35 cellular contexts compared by ENCODE assay signal in the genomic region with DNA sequence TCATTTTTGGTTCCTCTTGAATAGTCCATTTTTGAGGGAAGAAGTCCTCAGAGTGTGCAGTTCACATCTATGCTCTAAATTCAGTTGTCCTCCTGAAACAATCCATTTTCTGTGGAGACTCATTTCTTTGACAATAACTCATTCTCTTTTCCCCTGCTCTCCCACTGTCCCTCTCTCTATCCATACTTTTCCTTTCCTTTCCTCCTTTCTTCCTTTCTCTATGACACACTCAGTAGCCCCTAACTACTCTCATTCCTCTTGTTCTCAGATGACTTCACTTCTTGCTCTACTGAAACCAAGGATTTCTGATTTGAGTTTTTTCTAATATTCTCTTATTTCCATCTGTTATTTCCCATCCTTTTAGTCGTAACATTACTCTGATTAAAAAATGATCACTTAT. TPM values are rescaled to one million over a fixed set of nuclear protein-coding genes. Genes with fewer than 3 reads are reported as not detected.
"Had no signal": no experiment of that assay in that cellular context is flagged by ENCODE, and none has a peak within 500 bp of the region (broad histone marks: within the 10 kb centered on the region; RNA-seq: fewer than 3 reads in every experiment).

No MANE protein-coding gene starts in this region.

- H3K36me3 Mint-ChIP-seq: activated CD8-positive, alpha-beta memory T cell treated with anti-CD3 and anti-CD28 coated beads, Interleukin-2, amount 10 ng/mL, durations not matched to agents 7 days and 5 days; activated naive CD4-positive, alpha-beta T cell treated with anti-CD3 and anti-CD28 coated beads, Interleukin-2, amount 10 ng/mL, durations not matched to agents 7 days and 5 days; activated naive CD4-positive, alpha-beta T cell treated with anti-CD3 and anti-CD28 coated beads, Interleukin-2, amount 50 U/mL, for 24 hours; activated naive CD8-positive, alpha-beta T cell treated with anti-CD3 and anti-CD28 coated beads, Interleukin-2, amount 10 ng/mL, durations not matched to agents 7 days and 5 days had no signal

- ATAC-seq: activated CD8-positive, alpha-beta memory T cell treated with anti-CD3 and anti-CD28 coated beads, Interleukin-2, amount 10 ng/mL, durations not matched to agents 7 days and 5 days; activated CD8-positive, alpha-beta T cell treated with anti-CD3 and anti-CD28 coated beads, Interleukin-2, amount 10 ng/mL, durations not matched to agents 7 days and 5 days; activated naive CD8-positive, alpha-beta T cell treated with anti-CD3 and anti-CD28 coated beads, Interleukin-2, amount 50 U/mL, for 24 hours had no signal

- H3K27me3 ChIP-seq: ascending aorta, cardiac muscle cell had no signal

- H3K36me3 ChIP-seq: ascending aorta, cardiac muscle cell had no signal

- H3K4me3 Mint-ChIP-seq: activated B cell treated with CpG ODN at 0.5 μM for 24 hours; activated CD4-positive, alpha-beta memory T cell treated with anti-CD3 and anti-CD28 coated beads, Interleukin-2, amount 10 ng/mL, durations not matched to agents 7 days and 5 days; activated CD4-positive, alpha-beta T cell treated with anti-CD3 and anti-CD28 coated beads, Interleukin-2, amount 10 ng/mL, durations not matched to agents 7 days and 5 days; activated CD8-positive, alpha-beta memory T cell treated with anti-CD3 and anti-CD28 coated beads, Interleukin-2, amount 10 ng/mL, durations not matched to agents 7 days and 5 days; activated CD8-positive, alpha-beta T cell treated with anti-CD3 and anti-CD28 coated beads, Interleukin-2, amount 10 ng/mL, durations not matched to agents 7 days and 5 days; activated naive CD4-positive, alpha-beta T cell treated with anti-CD3 and anti-CD28 coated beads, Interleukin-2, amount 10 ng/mL, durations not matched to agents 7 days and 5 days; activated naive CD4-positive, alpha-beta T cell treated with anti-CD3 and anti-CD28 coated beads, Interleukin-2, amount 50 U/mL, for 24 hours; activated naive CD8-positive, alpha-beta T cell; activated naive CD8-positive, alpha-beta T cell treated with anti-CD3 and anti-CD28 coated beads, Interleukin-2, amount 10 ng/mL, durations not matched to agents 7 days and 5 days; activated naive CD8-positive, alpha-beta T cell treated with anti-CD3 and anti-CD28 coated beads, Interleukin-2, amount 50 U/mL, for 24 hours; activated T-cell treated with anti-CD3 and anti-CD28 coated beads, Interleukin-2, amount 50 U/mL, for 24 hours; central memory CD8-positive, alpha-beta T cell; T-helper 1 cell treated with Interleukin-12 subunit alpha and Interleukin-12 subunit beta and Interleukin-4 antibody, amounts not matched to agents 30 μg/mL and 1 μg/mL, for 36 hours; T-helper 2 cell treated with Interferon-gamma antibody and Interleukin-4, amounts not matched to agents 5 μg/mL and 100 μg/mL, for 36 hours had no signal

- DNase-seq: activated B cell treated with CpG ODN at 0.5 μM for 24 hours; activated CD4-positive, alpha-beta memory T cell treated with anti-CD3 and anti-CD28 coated beads, Interleukin-2, amount 10 ng/mL, durations not matched to agents 7 days and 5 days; activated CD4-positive, alpha-beta T cell treated with anti-CD3 and anti-CD28 coated beads for 48 hours; activated CD4-positive, alpha-beta T cell treated with anti-CD3 and anti-CD28 coated beads, Interleukin-2, amount 10 ng/mL, durations not matched to agents 7 days and 5 days; activated CD4-positive, alpha-beta T cell treated with anti-CD3 and anti-CD28 coated beads, Interleukin-2, amount 50 U/mL, for 48 hours; activated CD4-positive, CD25-positive, alpha-beta regulatory T cell treated with anti-CD3 and anti-CD28 coated beads, Interleukin-2, amount 50 U/mL, for 72 hours; activated CD8-positive, alpha-beta memory T cell treated with anti-CD3 and anti-CD28 coated beads for 24 hours; activated CD8-positive, alpha-beta memory T cell treated with anti-CD3 and anti-CD28 coated beads, Interleukin-2, amount 10 ng/mL, durations not matched to agents 7 days and 5 days; activated CD8-positive, alpha-beta memory T cell treated with anti-CD3 and anti-CD28 coated beads, Interleukin-2, amount 50 U/mL, for 48 hours; activated CD8-positive, alpha-beta T cell treated with anti-CD3 and anti-CD28 coated beads, Interleukin-2, amount 10 ng/mL, durations not matched to agents 7 days and 5 days; activated effector memory CD4-positive, alpha-beta T cell treated with Interleukin-2 at 50 U/mL for 16 hours; activated gamma-delta T cell; activated naive CD4-positive, alpha-beta T cell treated with anti-CD3 and anti-CD28 coated beads, Interleukin-2, amount 10 ng/mL, durations not matched to agents 7 days and 5 days; activated naive CD4-positive, alpha-beta T cell treated with Interleukin-2 at 50 U/mL for 16 hours; activated naive CD8-positive, alpha-beta T cell treated with anti-CD3 and anti-CD28 coated beads, Interleukin-2, amount 10 ng/mL, durations not matched to agents 7 days and 5 days; activated naive CD8-positive, alpha-beta T cell treated with anti-CD3 and anti-CD28 coated beads, Interleukin-2, amount 50 U/mL, for 24 hours; activated T-cell treated with anti-CD3 and anti-CD28 coated beads, Interleukin-2, amount 50 U/mL, for 24 hours; activated T-cell treated with anti-CD3 and anti-CD28 coated beads, Interleukin-2, amount 50 U/mL, for 48 hours; amygdala; anterior cingulate cortex; caudate nucleus; cerebellar nuclear complex; T-helper 1 cell; T-helper 2 cell; T-helper 9 cell had no signal

- H3K27ac Mint-ChIP-seq: activated B cell treated with CpG ODN at 0.5 μM for 24 hours; activated CD4-positive, alpha-beta memory T cell treated with anti-CD3 and anti-CD28 coated beads, Interleukin-2, amount 10 ng/mL, durations not matched to agents 7 days and 5 days; activated CD4-positive, alpha-beta T cell treated with anti-CD3 and anti-CD28 coated beads, Interleukin-2, amount 10 ng/mL, durations not matched to agents 7 days and 5 days; activated CD8-positive, alpha-beta memory T cell treated with anti-CD3 and anti-CD28 coated beads, Interleukin-2, amount 10 ng/mL, durations not matched to agents 7 days and 5 days; activated CD8-positive, alpha-beta T cell treated with anti-CD3 and anti-CD28 coated beads, Interleukin-2, amount 10 ng/mL, durations not matched to agents 7 days and 5 days; activated naive CD4-positive, alpha-beta T cell treated with anti-CD3 and anti-CD28 coated beads, Interleukin-2, amount 10 ng/mL, durations not matched to agents 7 days and 5 days; activated naive CD4-positive, alpha-beta T cell treated with anti-CD3 and anti-CD28 coated beads, Interleukin-2, amount 50 U/mL, for 24 hours; activated naive CD8-positive, alpha-beta T cell; activated naive CD8-positive, alpha-beta T cell treated with anti-CD3 and anti-CD28 coated beads, Interleukin-2, amount 10 ng/mL, durations not matched to agents 7 days and 5 days; activated naive CD8-positive, alpha-beta T cell treated with anti-CD3 and anti-CD28 coated beads, Interleukin-2, amount 50 U/mL, for 24 hours; activated T-cell treated with anti-CD3 and anti-CD28 coated beads, Interleukin-2, amount 50 U/mL, for 24 hours; activated T-helper 2 cell treated with anti-CD3 and anti-CD28 coated beads, Interferon-gamma antibody, Interleukin-2, Interleukin-4, amounts not matched to agents 10 μg/mL and 5 μg/mL and 100 μg/mL, durations not matched to agents 14 hours and 24 hours and 36 hours; T-helper 1 cell treated with Interleukin-12 subunit alpha and Interleukin-12 subunit beta and Interleukin-4 antibody, amounts not matched to agents 30 μg/mL and 1 μg/mL, for 36 hours; T-helper 2 cell treated with Interferon-gamma antibody and Interleukin-4, amounts not matched to agents 5 μg/mL and 100 μg/mL, for 36 hours had no signal

- H3K4me1 ChIP-seq: ascending aorta had no signal

- H3K9me3 ChIP-seq: ascending aorta had no signal

- H3K4me1 Mint-ChIP-seq: activated B cell treated with CpG ODN at 0.5 μM for 24 hours; activated CD4-positive, alpha-beta memory T cell treated with anti-CD3 and anti-CD28 coated beads, Interleukin-2, amount 10 ng/mL, durations not matched to agents 7 days and 5 days; activated CD4-positive, alpha-beta T cell treated with anti-CD3 and anti-CD28 coated beads, Interleukin-2, amount 10 ng/mL, durations not matched to agents 7 days and 5 days; activated CD8-positive, alpha-beta memory T cell treated with anti-CD3 and anti-CD28 coated beads, Interleukin-2, amount 10 ng/mL, durations not matched to agents 7 days and 5 days; activated naive CD4-positive, alpha-beta T cell treated with anti-CD3 and anti-CD28 coated beads, Interleukin-2, amount 10 ng/mL, durations not matched to agents 7 days and 5 days; activated naive CD4-positive, alpha-beta T cell treated with anti-CD3 and anti-CD28 coated beads, Interleukin-2, amount 50 U/mL, for 24 hours; activated naive CD8-positive, alpha-beta T cell treated with anti-CD3 and anti-CD28 coated beads, Interleukin-2, amount 10 ng/mL, durations not matched to agents 7 days and 5 days; activated naive CD8-positive, alpha-beta T cell treated with anti-CD3 and anti-CD28 coated beads, Interleukin-2, amount 50 U/mL, for 24 hours; central memory CD8-positive, alpha-beta T cell had no signal

- H3K27ac ChIP-seq: ascending aorta, cardiac muscle cell, VCaP had no signal

- H3K9me3 Mint-ChIP-seq: activated CD4-positive, alpha-beta memory T cell treated with anti-CD3 and anti-CD28 coated beads, Interleukin-2, amount 10 ng/mL, durations not matched to agents 7 days and 5 days; activated CD4-positive, alpha-beta T cell treated with anti-CD3 and anti-CD28 coated beads, Interleukin-2, amount 10 ng/mL, durations not matched to agents 7 days and 5 days; activated naive CD4-positive, alpha-beta T cell treated with anti-CD3 and anti-CD28 coated beads, Interleukin-2, amount 10 ng/mL, durations not matched to agents 7 days and 5 days; activated naive CD8-positive, alpha-beta T cell treated with anti-CD3 and anti-CD28 coated beads, Interleukin-2, amount 10 ng/mL, durations not matched to agents 7 days and 5 days; activated T-cell treated with anti-CD3 and anti-CD28 coated beads, Interleukin-2, amount 50 U/mL, for 24 hours; activated T-helper 2 cell treated with anti-CD3 and anti-CD28 coated beads, Interferon-gamma antibody, Interleukin-2, Interleukin-4, amounts not matched to agents 10 μg/mL and 5 μg/mL and 100 μg/mL, durations not matched to agents 14 hours and 24 hours and 36 hours; central memory CD8-positive, alpha-beta T cell; T-helper 1 cell treated with Interleukin-12 subunit alpha and Interleukin-12 subunit beta and Interleukin-4 antibody, amounts not matched to agents 30 μg/mL and 1 μg/mL, for 36 hours; T-helper 2 cell treated with Interferon-gamma antibody and Interleukin-4, amounts not matched to agents 5 μg/mL and 100 μg/mL, for 36 hours had no signal

- H3K4me3 ChIP-seq: ascending aorta, cardiac muscle cell had no signal

- FAIRE-seq: bronchial epithelial cell had no signal

RNA-seq across cellular contexts. Expression of a gene that starts 16.7 kb away (rescaled TPM):
- total RNA-seq: activated CD4-positive, alpha-beta memory T cell treated with anti-CD3 and anti-CD28 coated beads, Interleukin-2, amount 10 ng/mL, durations not matched to agents 7 days and 5 days; activated CD4-positive, alpha-beta T cell treated with anti-CD3 and anti-CD28 coated beads, Interleukin-2, amount 10 ng/mL, durations not matched to agents 7 days and 5 days; activated CD8-positive, alpha-beta T cell treated with anti-CD3 and anti-CD28 coated beads, Interleukin-2, amount 10 ng/mL, durations not matched to agents 7 days and 5 days; activated naive CD8-positive, alpha-beta T cell treated with anti-CD3 and anti-CD28 coated beads, Interleukin-2, amount 10 ng/mL, durations not matched to agents 7 days and 5 days; activated T-helper 2 cell treated with anti-CD3 and anti-CD28 coated beads, Interferon-gamma antibody, Interleukin-2, Interleukin-4, amounts not matched to agents 10 μg/mL and 5 μg/mL and 100 μg/mL, durations not matched to agents 14 hours and 24 hours and 36 hours had no signal
